In genomic region chr1:121160118-121160517, GRCh38 we compare ENCODE assay signal across 1 cellular context. TPM values are rescaled to one million over a fixed set of nuclear protein-coding genes. Genes with fewer than 3 reads are reported as not detected.
"Had no signal": no experiment of that assay in that cellular context is flagged by ENCODE, and none has a peak within 500 bp of the region (broad histone marks: within the 10 kb centered on the region; RNA-seq: fewer than 3 reads in every experiment).

No MANE protein-coding gene starts in this region.

RNA-seq across cellular contexts. Expression of gene FAM72B, which starts 24.0 kb away (rescaled TPM):
- total RNA-seq: Right ventricle myocardium superior had no signal
